ENCODE assay signal across 1 cellular context in the genomic region with DNA sequence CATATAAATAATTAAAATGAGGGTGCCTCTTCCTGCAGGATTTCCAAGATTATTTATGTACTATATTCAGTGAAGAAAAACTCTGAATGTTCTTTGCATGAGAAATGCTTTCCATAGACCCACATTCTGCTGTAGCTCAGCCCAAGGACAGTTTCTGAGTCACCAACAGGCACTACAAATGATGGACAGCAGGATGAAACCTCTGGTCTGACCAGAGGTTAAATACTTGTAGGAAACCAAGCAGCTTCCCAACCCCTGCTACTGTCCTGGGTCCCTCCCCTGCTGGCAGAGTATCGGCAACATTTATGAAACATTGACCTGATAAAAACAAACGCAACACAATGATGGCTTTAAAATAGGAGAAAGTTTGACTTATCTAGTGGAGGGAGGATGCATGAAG.
TF ChIP-seq lines count a peak whose summit lies in the region.

No MANE protein-coding gene starts in this region.

TF ChIP-seq in WTC11, 78 proteins besides CTCF, POLR2A, EP300 and RAD21 (continued from another document):
- TF ChIP-seq, protein P1, sequence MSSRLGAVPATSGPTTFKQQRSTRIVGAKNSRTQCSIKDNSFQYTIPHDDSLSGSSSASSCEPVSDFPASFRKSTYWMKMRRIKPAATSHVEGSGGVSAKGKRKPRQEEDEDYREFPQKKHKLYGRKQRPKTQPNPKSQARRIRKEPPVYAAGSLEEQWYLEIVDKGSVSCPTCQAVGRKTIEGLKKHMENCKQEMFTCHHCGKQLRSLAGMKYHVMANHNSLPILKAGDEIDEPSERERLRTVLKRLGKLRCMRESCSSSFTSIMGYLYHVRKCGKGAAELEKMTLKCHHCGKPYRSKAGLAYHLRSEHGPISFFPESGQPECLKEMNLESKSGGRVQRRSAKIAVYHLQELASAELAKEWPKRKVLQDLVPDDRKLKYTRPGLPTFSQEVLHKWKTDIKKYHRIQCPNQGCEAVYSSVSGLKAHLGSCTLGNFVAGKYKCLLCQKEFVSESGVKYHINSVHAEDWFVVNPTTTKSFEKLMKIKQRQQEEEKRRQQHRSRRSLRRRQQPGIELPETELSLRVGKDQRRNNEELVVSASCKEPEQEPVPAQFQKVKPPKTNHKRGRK (CRISPR knock-in tag; IDR thresholded peaks at IDR 0.05; ENCODE audit: borderline replicate concordance): no peak
- TF ChIP-seq ZNF396 (CRISPR knock-in tag; IDR thresholded peaks at IDR 0.05; ENCODE audit: borderline replicate concordance) (no peak), PRRX2 (CRISPR knock-in tag; IDR thresholded peaks at IDR 0.05) (no peak), ZNF121 (CRISPR knock-in tag; IDR thresholded peaks at IDR 0.05) (no peak), CBFB (CRISPR knock-in tag; IDR thresholded peaks at IDR 0.05; ENCODE audit: low read depth) (no peak), NFYB (CRISPR knock-in tag; conservative IDR thresholded peaks at IDR 0.05; ENCODE audit: low read depth) (no peak), KAT7 (CRISPR knock-in tag; IDR thresholded peaks at IDR 0.05; ENCODE audit: borderline replicate concordance) (no peak), MYBL2 (CRISPR knock-in tag; IDR thresholded peaks at IDR 0.05) (no peak)
- TF ChIP-seq, protein P2, sequence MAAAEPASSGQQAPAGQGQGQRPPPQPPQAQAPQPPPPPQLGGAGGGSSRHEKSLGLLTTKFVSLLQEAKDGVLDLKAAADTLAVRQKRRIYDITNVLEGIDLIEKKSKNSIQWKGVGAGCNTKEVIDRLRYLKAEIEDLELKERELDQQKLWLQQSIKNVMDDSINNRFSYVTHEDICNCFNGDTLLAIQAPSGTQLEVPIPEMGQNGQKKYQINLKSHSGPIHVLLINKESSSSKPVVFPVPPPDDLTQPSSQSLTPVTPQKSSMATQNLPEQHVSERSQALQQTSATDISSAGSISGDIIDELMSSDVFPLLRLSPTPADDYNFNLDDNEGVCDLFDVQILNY (CRISPR knock-in tag; IDR thresholded peaks at IDR 0.05): no peak
- TF ChIP-seq, protein P3, sequence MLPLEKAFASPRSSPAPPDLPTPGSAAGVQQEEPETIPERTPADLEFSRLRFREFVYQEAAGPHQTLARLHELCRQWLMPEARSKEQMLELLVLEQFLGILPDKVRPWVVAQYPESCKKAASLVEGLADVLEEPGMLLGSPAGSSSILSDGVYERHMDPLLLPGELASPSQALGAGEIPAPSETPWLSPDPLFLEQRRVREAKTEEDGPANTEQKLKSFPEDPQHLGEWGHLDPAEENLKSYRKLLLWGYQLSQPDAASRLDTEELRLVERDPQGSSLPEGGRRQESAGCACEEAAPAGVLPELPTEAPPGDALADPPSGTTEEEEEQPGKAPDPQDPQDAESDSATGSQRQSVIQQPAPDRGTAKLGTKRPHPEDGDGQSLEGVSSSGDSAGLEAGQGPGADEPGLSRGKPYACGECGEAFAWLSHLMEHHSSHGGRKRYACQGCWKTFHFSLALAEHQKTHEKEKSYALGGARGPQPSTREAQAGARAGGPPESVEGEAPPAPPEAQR (CRISPR knock-in tag; IDR thresholded peaks at IDR 0.05): no peak
